In the genomic region with DNA sequence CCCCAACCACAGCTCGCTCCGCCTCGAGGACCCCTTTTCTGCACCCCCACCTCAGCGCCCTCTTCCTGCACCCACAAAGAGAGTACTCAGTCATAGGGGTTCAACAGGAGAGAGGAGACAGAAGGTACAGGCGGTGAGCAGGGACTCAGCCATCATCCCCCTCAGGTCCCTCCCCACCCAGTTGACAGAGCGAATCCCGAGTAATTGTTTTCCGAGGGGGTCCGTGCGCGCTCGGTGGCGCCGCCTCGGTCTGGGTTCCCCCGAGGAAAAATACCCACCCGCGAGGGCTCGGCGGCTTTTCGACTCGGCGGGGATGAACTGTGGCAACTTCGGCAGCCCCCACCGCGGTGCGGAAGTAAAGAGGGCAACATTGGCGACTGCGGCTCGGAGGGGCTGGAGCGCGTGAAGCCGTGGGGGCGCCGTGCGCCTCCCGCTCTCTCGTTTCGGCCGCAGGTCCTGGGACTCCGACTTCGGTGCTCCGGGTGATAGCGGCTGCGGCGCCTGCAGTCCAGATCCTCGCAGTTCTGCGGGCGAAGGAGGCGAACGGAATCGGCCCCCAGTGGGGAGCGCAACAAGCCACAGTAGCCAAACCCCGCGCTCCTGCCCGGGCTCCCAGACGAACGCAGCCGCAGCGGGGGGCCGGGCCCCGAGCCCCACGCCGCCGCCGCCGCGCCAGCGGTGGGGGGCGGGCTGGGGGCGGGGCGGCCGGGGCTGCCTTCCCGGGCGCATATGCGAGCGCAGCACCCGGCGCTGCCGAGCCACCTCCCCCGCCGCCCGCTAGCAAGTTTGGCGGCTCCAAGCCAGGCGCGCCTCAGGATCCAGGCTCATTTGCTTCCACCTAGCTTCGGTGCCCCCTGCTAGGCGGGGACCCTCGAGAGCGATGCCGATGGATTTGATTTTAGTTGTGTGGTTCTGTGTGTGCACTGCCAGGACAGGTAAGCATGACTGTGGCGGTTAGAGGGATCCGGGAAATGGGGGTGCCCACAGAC, we compare ENCODE assay signal across 8 cellular contexts. TPM values are rescaled to one million over a fixed set of nuclear protein-coding genes. Genes with fewer than 3 reads are reported as not detected.
DNase-seq lines count a peak whose midpoint lies in the region; ATAC-seq and TF ChIP-seq lines count a peak whose summit lies in the region.

A gene (plus strand): TSS at position 743 of the 989 bp plus-strand sequence.

- peaks cover 30% of the 10 kb centered on the region for H3K4me1 Mint-ChIP-seq in stimulated activated naive CD8-positive, alpha-beta T cell treated with anti-CD3 and anti-CD28 coated beads, Interleukin-15, amount 100 ng/mL, for 72 hours

- no peak within 1 kb of the TSS for H3K4me2 ChIP-seq in GM23248 (ENCODE audit: unreplicated experiment)

- no peaks in the 10 kb centered on the region for H3F3A ChIP-seq in GM23248 (ENCODE audit: insufficient read depth)

- H3K9me2 ChIP-seq in GM23248 (ENCODE audit: insufficient read depth): no peaks in the 10 kb centered on the region

- no peak within 1 kb of the TSS for H3K27ac ChIP-seq in RWPE2 (ENCODE audit: poor library complexity, severe bottlenecking)
- H3K27ac ChIP-seq in GM23248: no peak within 1 kb of the TSS

- no peak within 1 kb of the TSS for H3K27ac Mint-ChIP-seq in stimulated activated naive CD8-positive, alpha-beta T cell treated with anti-CD3 and anti-CD28 coated beads, Interleukin-15, amount 100 ng/mL, for 72 hours

- H3K27me3 ChIP-seq in RWPE2 (ENCODE audit: insufficient read depth, poor library complexity, severe bottlenecking): peaks cover 71% of the 10 kb centered on the region
- peaks cover 45% of the 10 kb centered on the region for H3K27me3 ChIP-seq in GM23248 (replicated peaks; ENCODE audit: insufficient read depth)

- no peaks in the 10 kb centered on the region for H3K4me1 ChIP-seq in RWPE2 (ENCODE audit: insufficient read depth, poor library complexity, severe bottlenecking)
- H3K4me1 ChIP-seq in GM23248 (ENCODE audit: insufficient read depth): no peaks in the 10 kb centered on the region

- H3K4me3 ChIP-seq in RWPE2 (ENCODE audit: severe bottlenecking) (no peak within 1 kb of the TSS), GM23248 (no peak within 1 kb of the TSS)

- H3K9ac ChIP-seq in GM23248: no peak within 1 kb of the TSS

- no peaks in the 10 kb centered on the region for H3K36me3 ChIP-seq in RWPE2 (ENCODE audit: low read depth)
- no peaks in the 10 kb centered on the region for H3K36me3 ChIP-seq in GM23248 (ENCODE audit: low read depth)

- in situ Hi-C loops in GM23248 (cut with MboI): no loop called here

- 4 to 5% methylated on average over 70 to 79 of the region's 93 CpGs for WGBS in GM23248 (ENCODE audit: low coverage in 1 of 2, low lambda C conversion rate in 2 of 2, missing lambda C conversion rate in 2 of 2), 2 experiments

- DNase-seq in NCI-H82 (lab: John Stamatoyannopoulos, UW) (peak; percentile 50), NCI-H82 treated with DMSO at 0.1 percent for 48 hours (lab: John Stamatoyannopoulos, UW; ENCODE audit: unreplicated experiment) (no peak), RWPE2 (ENCODE audit: low spot score) (no peak), iPS-NIHi7 (ENCODE audit: extremely low spot score) (peak; percentile 61), GM23248 (no peak), DMS153 (lab: John Stamatoyannopoulos, UW) (no peak)
- DNase-seq in stimulated activated naive CD8-positive, alpha-beta T cell treated with anti-CD3 and anti-CD28 coated beads, Interleukin-15, amount 100 ng/mL, for 72 hours: no peak

- H3K27me3 Mint-ChIP-seq in stimulated activated naive CD8-positive, alpha-beta T cell treated with anti-CD3 and anti-CD28 coated beads, Interleukin-15, amount 100 ng/mL, for 72 hours: peaks cover 87% of the 10 kb centered on the region

- H3K9me3 ChIP-seq in RWPE2 (ENCODE audit: severe bottlenecking): no peaks in the 10 kb centered on the region
- no peaks in the 10 kb centered on the region for H3K9me3 ChIP-seq in GM23248 (ENCODE audit: low read depth)

- H3K9me3 Mint-ChIP-seq in stimulated activated naive CD8-positive, alpha-beta T cell treated with anti-CD3 and anti-CD28 coated beads, Interleukin-15, amount 100 ng/mL, for 72 hours: no peaks in the 10 kb centered on the region

- ATAC-seq in RWPE2 (ENCODE audit: low read depth) (peak; percentile 20; the same call in 1 of the 3 replicates), GM21619 (IDR thresholded peaks at IDR 0.05; ENCODE audit: unreplicated experiment) (no peak)
- ATAC-seq in stimulated activated naive CD8-positive, alpha-beta T cell treated with anti-CD3 and anti-CD28 coated beads, Interleukin-15, amount 100 ng/mL, for 72 hours: peak; percentile 31

- H3K4me3 Mint-ChIP-seq in stimulated activated naive CD8-positive, alpha-beta T cell treated with anti-CD3 and anti-CD28 coated beads, Interleukin-15, amount 100 ng/mL, for 72 hours: peak within 1 kb of the TSS in 1 of 2 donors; percentile 66

- no peak within 1 kb of the TSS for H2AFZ ChIP-seq in GM23248

- H3K79me2 ChIP-seq in GM23248 (ENCODE audit: insufficient read depth): no peaks in the 10 kb centered on the region

- no peaks in the 10 kb centered on the region for H4K20me1 ChIP-seq in GM23248 (ENCODE audit: insufficient read depth)

- no peak for TF ChIP-seq CTCF in RWPE2 (IDR thresholded peaks at IDR 0.05; ENCODE audit: poor library complexity, severe bottlenecking)

RNA-seq across cellular contexts. Expression of the gene that starts here (rescaled TPM):
- not detected in 2 replicates for total RNA-seq in GM23248 (2014; rRNA removed; shearing (Covaris generic))
- polyA plus RNA-seq in GM23248 (2016; fragmentation: Nextera tagmentation; extraction: Ambion mirVana): not detected in 2 replicates

Comparison
In these comparisons a context has a peak if more than half of its experiments do, and no peak if none do; other contexts are left out.
1. DNase-seq: peak in NCI-H82 (single experiment) and iPS-NIHi7 (single experiment); none in NCI-H82 treated with DMSO at 0.1 percent for 48 hours (single experiment), RWPE2 (single experiment), stimulated activated naive CD8-positive, alpha-beta T cell treated with anti-CD3 and anti-CD28 coated beads, Interleukin-15, amount 100 ng/mL, for 72 hours (0 of 2), GM23248 (single experiment) and DMS153 (single experiment).